ENCODE assay signal across 16 cellular contexts in genomic region chr2:104969564-104969963, GRCh38.
DNase-seq lines count a peak whose midpoint lies in the region; ATAC-seq, FAIRE-seq and TF ChIP-seq lines count a peak whose summit lies in the region.
"Had no signal": no experiment of that assay in that cellular context is flagged by ENCODE, and none has a peak within 500 bp of the region (broad histone marks: within the 10 kb centered on the region; RNA-seq: fewer than 3 reads in every experiment).

No MANE protein-coding gene starts in this region.

- H2AFZ ChIP-seq in H1 (ENCODE audit: low read length): no peak overlapping the region; the same call in 1 of the 2 replicates

- H3K23me2 ChIP-seq in H1 (ENCODE audit: low read depth, low read length): no peaks in the 10 kb centered on the region

- H3K4ac ChIP-seq in H1 (replicated peaks; ENCODE audit: insufficient read length, low read depth, low read length): no peak overlapping the region

- POLR2A ChIA-PET in H1 (lab: Charles Lee; ENCODE audit: partially characterized antibody): no interaction called here

- H3K9me3 ChIP-seq in NT2/D1 (ENCODE audit: insufficient read depth, low read length) (peaks cover 3% of the 10 kb centered on the region; the same call in 1 of the 2 replicates), H1 (ENCODE audit: insufficient read depth in 2 of 2, low read depth in 1 of 2, low read length in 1 of 2) (peaks cover 0 to 2% of the 10 kb centered on the region in 2 experiments; a peak in 1 of 4 replicates), transverse colon (peaks cover 5 to 8% of the 10 kb centered on the region in 2 donors)
- H3K9me3 ChIP-seq: thyroid gland had no signal

- H2BK15ac ChIP-seq in H1 (ENCODE audit: low read length): no peak overlapping the region

- no peak overlapping the region for H3K56ac ChIP-seq in H1 (replicated peaks; ENCODE audit: insufficient read length, low read depth, low read length)

- peak overlapping the region; percentile 38; the same call in 1 of the 2 replicates for H3K18ac ChIP-seq in H1 (ENCODE audit: extremely low read depth, low read length)

- H3K4me2 ChIP-seq in H1 (ENCODE audit: insufficient read depth in 1 of 2, low read depth in 2 of 2, low read length in 2 of 2): peak overlapping the region; percentile 28 to 32; a peak in 2 of 4 replicates

- no peak overlapping the region for H2BK12ac ChIP-seq in H1 (ENCODE audit: low read depth, low read length)

- no peak overlapping the region for H2BK120ac ChIP-seq in H1 (replicated peaks; ENCODE audit: low read depth, low read length)

- ATAC-seq in HG03432 (IDR thresholded peaks at IDR 0.05; ENCODE audit: unreplicated experiment): no peak
- ATAC-seq in GM18517 (IDR thresholded peaks at IDR 0.05; ENCODE audit: unreplicated experiment): no peak
- ATAC-seq: heart left ventricle; naive thymus-derived CD4-positive, alpha-beta T cell; T-cell had no signal

- in situ Hi-C loops in transverse colon (cut with MboI; ENCODE audit: low pct_ligation_motif_present in 1 of 4, low pct_unique_long_range_greater_than_20kb in 1 of 4, low sequenced_read_pairs in 3 of 4): no loop called here

- intact Hi-C loops in transverse colon (cut with DNase I; ENCODE audit: low total_unique reads): no loop called here

- no peaks in the 10 kb centered on the region for H4K20me1 ChIP-seq in H1 (replicated peaks in 1 of 2; ENCODE audit: control insufficient read depth in 1 of 2, insufficient read depth in 2 of 2, low read length in 2 of 2)

- TF ChIP-seq CTCF in H1 (IDR thresholded peaks at IDR 0.05; ENCODE audit: control extremely low read depth in 1 of 3, insufficient read depth in 1 of 3, low read depth in 1 of 3, low read length in 3 of 3) (no peak), transverse colon (IDR thresholded peaks at IDR 0.05) (no peak)

- TF ChIP-seq POLR2A in H1 (IDR thresholded peaks at IDR 0.05; ENCODE audit: control extremely low read depth in 1 of 2, low read depth in 2 of 2, low read length in 2 of 2) (no peak), transverse colon (IDR thresholded peaks at IDR 0.05) (no peak)

- no peak overlapping the region for H2BK5ac ChIP-seq in H1 (ENCODE audit: low read depth, low read length)

- H3K4me3 ChIP-seq in NT2/D1 (ENCODE audit: insufficient read length, low read depth) (no peak overlapping the region), H1 (ENCODE audit: extremely low read depth in 1 of 4, insufficient read depth in 2 of 4, low read depth in 3 of 4, low read length in 4 of 4) (no peak overlapping the region), transverse colon (no peak overlapping the region)
- H3K4me3 ChIP-seq: heart left ventricle, left ventricle myocardium inferior, thyroid gland had no signal

- no peak overlapping the region for H4K5ac ChIP-seq in H1 (ENCODE audit: insufficient read length, low read depth, low read length)

- H3K27me3 ChIP-seq in NT2/D1 (ENCODE audit: insufficient read depth, insufficient read length) (no peaks in the 10 kb centered on the region), H1 (replicated peaks in 1 of 4; ENCODE audit: control insufficient read depth in 3 of 4, extremely low read depth in 1 of 4, insufficient read depth in 3 of 4, low read length in 3 of 4) (no peaks in the 10 kb centered on the region; a peak in 1 of 7 replicates), transverse colon (no peaks in the 10 kb centered on the region)
- H3K27me3 ChIP-seq: thyroid gland had no signal

- H3K9ac ChIP-seq in NT2/D1 (ENCODE audit: insufficient read length, low read depth) (no peak overlapping the region), H1 (replicated peaks in 1 of 4; ENCODE audit: extremely low read depth in 1 of 4, low read depth in 3 of 4, low read length in 3 of 4) (no peak overlapping the region)

- no peaks in the 10 kb centered on the region for H3K79me1 ChIP-seq in H1 (ENCODE audit: low read depth, low read length)

- H4K8ac ChIP-seq in H1 (ENCODE audit: extremely low read depth, insufficient read depth, low read length): no peak overlapping the region

- H3K27ac ChIP-seq in H1 (ENCODE audit: low read depth, low read length) (no peak overlapping the region), transverse colon (no peak overlapping the region)
- H3K27ac ChIP-seq: heart left ventricle, left ventricle myocardium inferior, thyroid gland had no signal

- TF ChIP-seq EP300 in H1 (IDR thresholded peaks at IDR 0.05; ENCODE audit: borderline replicate concordance in 1 of 2, low read depth in 2 of 2, low read length in 2 of 2) (no peak), transverse colon (IDR thresholded peaks at IDR 0.05; ENCODE audit: low read depth) (no peak)

- peak; percentile 39 for FAIRE-seq in H1 (lab: Jason Lieb, UNC)

- H2AK5ac ChIP-seq in H1 (ENCODE audit: low read depth, low read length): no peak overlapping the region

- CTCF ChIA-PET in H1 (lab: Charles Lee; ENCODE audit: partially characterized antibody): interaction anchor here (0.6 kb wide), 1 partner anchor 114 kb away, joined by 3 read pairs; no protein-coding TSS in a partner anchor

- H3K36me3 ChIP-seq in NT2/D1 (ENCODE audit: insufficient read depth, insufficient read length, low read length) (no peaks in the 10 kb centered on the region), H1 (ENCODE audit: control insufficient read depth in 2 of 4, insufficient read depth in 4 of 4, low read length in 3 of 4) (no peaks in the 10 kb centered on the region), transverse colon (no peaks in the 10 kb centered on the region)
- H3K36me3 ChIP-seq: heart left ventricle, left ventricle myocardium inferior, thyroid gland had no signal

- H2BK20ac ChIP-seq in H1 (ENCODE audit: low read length): no peak overlapping the region

- H3K14ac ChIP-seq in H1 (ENCODE audit: insufficient read length): no peak overlapping the region

- WGBS in H1 (ENCODE audit: extremely low coverage in 1 of 2, insufficient coverage in 1 of 2, insufficient read length in 1 of 2, insufficient replicate concordance in 2 of 2, low coverage in 1 of 2, low lambda C conversion rate in 2 of 2, missing lambda C conversion rate in 1 of 2), 2 experiments: 66% methylated on average over 3 of the region's 3 CpGs; no CpG with 5 or more reads in 1 of the 2 experiments
- WGBS in transverse colon (ENCODE audit: low coverage in 1 of 2), 2 donors: 49 to 57% methylated on average over 2 to 3 of the region's 3 CpGs

- H3K79me2 ChIP-seq in H1 (ENCODE audit: control insufficient read depth in 1 of 2, insufficient read depth in 2 of 2, low read length in 2 of 2): no peaks in the 10 kb centered on the region

- H4K91ac ChIP-seq in H1 (replicated peaks; ENCODE audit: insufficient read length, low read length): no peak overlapping the region

- DNase-seq in A172 (ENCODE audit: low spot score) (peak; percentile 55), GDM1 (lab: John Stamatoyannopoulos, UW) (peak; percentile 52), NT2/D1 (ENCODE audit: low read depth, low spot score) (peak; percentile 63), H1 (ENCODE audit: low read depth in 1 of 2, low spot score in 2 of 2) (peak in 1 of 2 experiments; percentile 23), NCI-H2107 treated with DMSO at 0.1 percent for 48 hours (lab: John Stamatoyannopoulos, UW; ENCODE audit: unreplicated experiment) (no peak), transverse colon (no peak)
- DNase-seq: activated CD4-positive, alpha-beta T cell treated with anti-CD3 and anti-CD28 coated beads for 1 hour; heart left ventricle; KG1; left ventricle myocardium inferior; naive thymus-derived CD4-positive, alpha-beta T cell; stimulated activated CD4-positive, alpha-beta T cell treated with anti-CD3 and anti-CD28 coated beads, Interleukin-1b, Interleukin-23, amount 100 ng/mL, for 48 hours; T-cell; thyroid gland had no signal

- H3K4me1 ChIP-seq in NT2/D1 (ENCODE audit: insufficient read depth, insufficient read length) (no peaks in the 10 kb centered on the region), H1 (replicated peaks in 1 of 4; ENCODE audit: control insufficient read depth in 3 of 4, insufficient read depth in 4 of 4, low read length in 3 of 4) (peaks cover 0 to 7% (median 2%) of the 10 kb centered on the region in 4 experiments; a peak in 5 of 7 replicates), transverse colon (no peaks in the 10 kb centered on the region)
- H3K4me1 ChIP-seq: heart left ventricle, left ventricle myocardium inferior, thyroid gland had no signal

- H3K23ac ChIP-seq in H1 (ENCODE audit: insufficient read length): no peak overlapping the region

- TF ChIP-seq RAD21 in H1 (IDR thresholded peaks at IDR 0.05 in 1 of 2, conservative IDR thresholded peaks at IDR 0.05 in 1 of 2; ENCODE audit: low read depth in 2 of 2, low read length in 2 of 2): no peak

TF ChIP-seq in H1, 55 proteins besides CTCF, POLR2A, EP300 and RAD21:
- TF ChIP-seq CBX5 (IDR thresholded peaks at IDR 0.05; ENCODE audit: low read depth, low read length): no peak
- peak; percentile 74 for TF ChIP-seq NANOG (IDR thresholded peaks at IDR 0.05; ENCODE audit: insufficient read depth, low read depth, low read length, poor library complexity, severe bottlenecking)
- TF ChIP-seq JUND (IDR thresholded peaks at IDR 0.05; ENCODE audit: low read length): 0 out of 2 replicates have a peak, but pooled peaks have one; percentile 15
- peak; percentile 92 for TF ChIP-seq BACH1 (IDR thresholded peaks at IDR 0.05; ENCODE audit: low read length)
- peak; percentile 72; the same call in 1 of the 2 replicates for TF ChIP-seq MAFK (IDR thresholded peaks at IDR 0.05; ENCODE audit: low read depth, low read length)
- no peak for TF ChIP-seq USF2 (IDR thresholded peaks at IDR 0.05; ENCODE audit: low read length)
- TF ChIP-seq SP1 (IDR thresholded peaks at IDR 0.05; ENCODE audit: low read depth, low read length): 0 out of 2 replicates have a peak, but pooled peaks have one; percentile 24
- no peak for TF ChIP-seq RFX5 (IDR thresholded peaks at IDR 0.05; ENCODE audit: borderline replicate concordance, low read depth, low read length)
TF ChIP-seq in H1: peak in this region for 5.

Comparison
In these comparisons a context has a peak if more than half of its experiments do, and no peak if none do; other contexts are left out.
1. DNase-seq: peak in A172 (single experiment), GDM1 (single experiment) and NT2/D1 (single experiment); none in NCI-H2107 treated with DMSO at 0.1 percent for 48 hours (single experiment) and transverse colon (single experiment).